Comparison of ENCODE assay signal across 1 cellular context in genomic region chr10:5855979-5856700, GRCh38.
TF ChIP-seq lines count a peak whose summit lies in the region.

No MANE protein-coding gene starts in this region.

TF ChIP-seq in HepG2, 621 proteins besides CTCF, POLR2A, EP300 and RAD21 (continued from another document):
- TF ChIP-seq, protein P1, sequence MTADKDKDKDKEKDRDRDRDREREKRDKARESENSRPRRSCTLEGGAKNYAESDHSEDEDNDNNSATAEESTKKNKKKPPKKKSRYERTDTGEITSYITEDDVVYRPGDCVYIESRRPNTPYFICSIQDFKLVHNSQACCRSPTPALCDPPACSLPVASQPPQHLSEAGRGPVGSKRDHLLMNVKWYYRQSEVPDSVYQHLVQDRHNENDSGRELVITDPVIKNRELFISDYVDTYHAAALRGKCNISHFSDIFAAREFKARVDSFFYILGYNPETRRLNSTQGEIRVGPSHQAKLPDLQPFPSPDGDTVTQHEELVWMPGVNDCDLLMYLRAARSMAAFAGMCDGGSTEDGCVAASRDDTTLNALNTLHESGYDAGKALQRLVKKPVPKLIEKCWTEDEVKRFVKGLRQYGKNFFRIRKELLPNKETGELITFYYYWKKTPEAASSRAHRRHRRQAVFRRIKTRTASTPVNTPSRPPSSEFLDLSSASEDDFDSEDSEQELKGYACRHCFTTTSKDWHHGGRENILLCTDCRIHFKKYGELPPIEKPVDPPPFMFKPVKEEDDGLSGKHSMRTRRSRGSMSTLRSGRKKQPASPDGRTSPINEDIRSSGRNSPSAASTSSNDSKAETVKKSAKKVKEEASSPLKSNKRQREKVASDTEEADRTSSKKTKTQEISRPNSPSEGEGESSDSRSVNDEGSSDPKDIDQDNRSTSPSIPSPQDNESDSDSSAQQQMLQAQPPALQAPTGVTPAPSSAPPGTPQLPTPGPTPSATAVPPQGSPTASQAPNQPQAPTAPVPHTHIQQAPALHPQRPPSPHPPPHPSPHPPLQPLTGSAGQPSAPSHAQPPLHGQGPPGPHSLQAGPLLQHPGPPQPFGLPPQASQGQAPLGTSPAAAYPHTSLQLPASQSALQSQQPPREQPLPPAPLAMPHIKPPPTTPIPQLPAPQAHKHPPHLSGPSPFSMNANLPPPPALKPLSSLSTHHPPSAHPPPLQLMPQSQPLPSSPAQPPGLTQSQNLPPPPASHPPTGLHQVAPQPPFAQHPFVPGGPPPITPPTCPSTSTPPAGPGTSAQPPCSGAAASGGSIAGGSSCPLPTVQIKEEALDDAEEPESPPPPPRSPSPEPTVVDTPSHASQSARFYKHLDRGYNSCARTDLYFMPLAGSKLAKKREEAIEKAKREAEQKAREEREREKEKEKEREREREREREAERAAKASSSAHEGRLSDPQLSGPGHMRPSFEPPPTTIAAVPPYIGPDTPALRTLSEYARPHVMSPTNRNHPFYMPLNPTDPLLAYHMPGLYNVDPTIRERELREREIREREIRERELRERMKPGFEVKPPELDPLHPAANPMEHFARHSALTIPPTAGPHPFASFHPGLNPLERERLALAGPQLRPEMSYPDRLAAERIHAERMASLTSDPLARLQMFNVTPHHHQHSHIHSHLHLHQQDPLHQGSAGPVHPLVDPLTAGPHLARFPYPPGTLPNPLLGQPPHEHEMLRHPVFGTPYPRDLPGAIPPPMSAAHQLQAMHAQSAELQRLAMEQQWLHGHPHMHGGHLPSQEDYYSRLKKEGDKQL (CRISPR knock-in tag; IDR thresholded peaks at IDR 0.05; ENCODE audit: low read depth): no peak
- TF ChIP-seq FLYWCH1 (CRISPR knock-in tag; IDR thresholded peaks at IDR 0.05) (no peak), FOXO1 (CRISPR knock-in tag; IDR thresholded peaks at IDR 0.05) (no peak), ZMYM2 (CRISPR knock-in tag; IDR thresholded peaks at IDR 0.05) (peak; percentile 87), MTA3 (CRISPR knock-in tag; IDR thresholded peaks at IDR 0.05) (no peak), JDP2 (CRISPR knock-in tag; IDR thresholded peaks at IDR 0.05; ENCODE audit: borderline replicate concordance) (no peak), NFYB (CRISPR knock-in tag; IDR thresholded peaks at IDR 0.05) (no peak), MIER2 (CRISPR knock-in tag; IDR thresholded peaks at IDR 0.05) (no peak), ZEB1 (IDR thresholded peaks at IDR 0.05; ENCODE audit: insufficient replicate concordance, low read depth) (no peak), ZNF652 (CRISPR knock-in tag; IDR thresholded peaks at IDR 0.05; ENCODE audit: borderline replicate concordance, low read depth) (peak; percentile 88), SRSF4 (IDR thresholded peaks at IDR 0.05; ENCODE audit: low read depth, low read length, poor library complexity, severe bottlenecking) (no peak), MED13 (CRISPR knock-in tag; IDR thresholded peaks at IDR 0.05) (no peak), MXD4 (CRISPR knock-in tag; IDR thresholded peaks at IDR 0.05) (no peak), ZNF780A (CRISPR knock-in tag; IDR thresholded peaks at IDR 0.05) (no peak), NFRKB (IDR thresholded peaks at IDR 0.05) (no peak), ZNF260 (CRISPR knock-in tag; IDR thresholded peaks at IDR 0.05; ENCODE audit: borderline replicate concordance, low read depth) (no peak), ZNF772 (CRISPR knock-in tag; IDR thresholded peaks at IDR 0.05) (no peak), CREB1 (IDR thresholded peaks at IDR 0.05) (no peak), CREB1 (CRISPR knock-in tag; IDR thresholded peaks at IDR 0.05) (no peak), NFKB2 (CRISPR knock-in tag; IDR thresholded peaks at IDR 0.05; ENCODE audit: borderline replicate concordance) (no peak), PITX1 (CRISPR knock-in tag; IDR thresholded peaks at IDR 0.05) (no peak), FOXM1 (CRISPR knock-in tag; IDR thresholded peaks at IDR 0.05) (no peak), ZNF782 (CRISPR knock-in tag; IDR thresholded peaks at IDR 0.05; ENCODE audit: borderline replicate concordance) (no peak), ZNF557 (CRISPR knock-in tag; IDR thresholded peaks at IDR 0.05) (no peak)
- TF ChIP-seq, protein P2, sequence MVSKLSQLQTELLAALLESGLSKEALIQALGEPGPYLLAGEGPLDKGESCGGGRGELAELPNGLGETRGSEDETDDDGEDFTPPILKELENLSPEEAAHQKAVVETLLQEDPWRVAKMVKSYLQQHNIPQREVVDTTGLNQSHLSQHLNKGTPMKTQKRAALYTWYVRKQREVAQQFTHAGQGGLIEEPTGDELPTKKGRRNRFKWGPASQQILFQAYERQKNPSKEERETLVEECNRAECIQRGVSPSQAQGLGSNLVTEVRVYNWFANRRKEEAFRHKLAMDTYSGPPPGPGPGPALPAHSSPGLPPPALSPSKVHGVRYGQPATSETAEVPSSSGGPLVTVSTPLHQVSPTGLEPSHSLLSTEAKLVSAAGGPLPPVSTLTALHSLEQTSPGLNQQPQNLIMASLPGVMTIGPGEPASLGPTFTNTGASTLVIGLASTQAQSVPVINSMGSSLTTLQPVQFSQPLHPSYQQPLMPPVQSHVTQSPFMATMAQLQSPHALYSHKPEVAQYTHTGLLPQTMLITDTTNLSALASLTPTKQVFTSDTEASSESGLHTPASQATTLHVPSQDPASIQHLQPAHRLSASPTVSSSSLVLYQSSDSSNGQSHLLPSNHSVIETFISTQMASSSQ (IDR thresholded peaks at IDR 0.05; ENCODE audit: low read depth): no peak
- TF ChIP-seq, protein P2 (CRISPR knock-in tag; IDR thresholded peaks at IDR 0.05; ENCODE audit: borderline replicate concordance): 0 out of 2 replicates have a peak, but pooled peaks have one; percentile 32
- TF ChIP-seq, protein P3, sequence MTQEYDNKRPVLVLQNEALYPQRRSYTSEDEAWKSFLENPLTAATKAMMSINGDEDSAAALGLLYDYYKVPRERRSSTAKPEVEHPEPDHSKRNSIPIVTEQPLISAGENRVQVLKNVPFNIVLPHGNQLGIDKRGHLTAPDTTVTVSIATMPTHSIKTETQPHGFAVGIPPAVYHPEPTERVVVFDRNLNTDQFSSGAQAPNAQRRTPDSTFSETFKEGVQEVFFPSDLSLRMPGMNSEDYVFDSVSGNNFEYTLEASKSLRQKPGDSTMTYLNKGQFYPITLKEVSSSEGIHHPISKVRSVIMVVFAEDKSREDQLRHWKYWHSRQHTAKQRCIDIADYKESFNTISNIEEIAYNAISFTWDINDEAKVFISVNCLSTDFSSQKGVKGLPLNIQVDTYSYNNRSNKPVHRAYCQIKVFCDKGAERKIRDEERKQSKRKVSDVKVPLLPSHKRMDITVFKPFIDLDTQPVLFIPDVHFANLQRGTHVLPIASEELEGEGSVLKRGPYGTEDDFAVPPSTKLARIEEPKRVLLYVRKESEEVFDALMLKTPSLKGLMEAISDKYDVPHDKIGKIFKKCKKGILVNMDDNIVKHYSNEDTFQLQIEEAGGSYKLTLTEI (CRISPR knock-in tag; conservative IDR thresholded peaks at IDR 0.05): no peak
- TF ChIP-seq, protein P4, sequence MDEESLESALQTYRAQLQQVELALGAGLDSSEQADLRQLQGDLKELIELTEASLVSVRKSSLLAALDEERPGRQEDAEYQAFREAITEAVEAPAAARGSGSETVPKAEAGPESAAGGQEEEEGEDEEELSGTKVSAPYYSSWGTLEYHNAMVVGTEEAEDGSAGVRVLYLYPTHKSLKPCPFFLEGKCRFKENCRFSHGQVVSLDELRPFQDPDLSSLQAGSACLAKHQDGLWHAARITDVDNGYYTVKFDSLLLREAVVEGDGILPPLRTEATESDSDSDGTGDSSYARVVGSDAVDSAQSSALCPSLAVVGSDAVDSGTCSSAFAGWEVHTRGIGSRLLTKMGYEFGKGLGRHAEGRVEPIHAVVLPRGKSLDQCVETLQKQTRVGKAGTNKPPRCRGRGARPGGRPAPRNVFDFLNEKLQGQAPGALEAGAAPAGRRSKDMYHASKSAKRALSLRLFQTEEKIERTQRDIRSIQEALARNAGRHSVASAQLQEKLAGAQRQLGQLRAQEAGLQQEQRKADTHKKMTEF (CRISPR knock-in tag; IDR thresholded peaks at IDR 0.05): peak; percentile 34; the same call in 1 of the 2 replicates
TF ChIP-seq in HepG2: peak in this region for 21.
